Comparison of ENCODE assay signal across 1 cellular context in the genomic region with DNA sequence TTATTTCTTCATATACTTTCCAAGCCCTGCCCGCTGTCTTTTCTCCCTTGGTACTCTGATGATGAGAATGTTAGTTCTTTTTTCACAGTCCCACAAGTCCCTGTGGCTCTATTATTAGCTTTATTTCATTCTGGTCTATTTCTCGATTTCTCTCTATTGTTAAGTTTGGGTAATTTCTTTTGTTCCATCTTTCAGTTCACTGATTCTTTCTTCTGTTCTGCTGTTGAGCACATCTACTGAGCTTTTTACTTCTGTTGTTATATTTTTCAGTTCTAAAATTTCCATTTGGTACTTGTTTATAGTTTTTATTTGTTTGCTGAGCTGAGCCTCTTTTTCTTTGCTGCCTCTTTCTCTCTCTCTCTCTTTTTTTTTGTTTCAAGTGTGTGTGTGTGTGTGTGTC.
TF ChIP-seq lines count a peak whose summit lies in the region.

No MANE protein-coding gene starts in this region.

TF ChIP-seq in GM12878, 131 proteins besides CTCF, POLR2A, EP300 and RAD21 (continued from another document):
- TF ChIP-seq CBX5 (IDR thresholded peaks at IDR 0.05; ENCODE audit: low read depth): peak; percentile 72; the same call in 1 of the 2 replicates
